In genomic region chr19:9782282-9782681, GRCh38 we compare ENCODE assay signal across 21 cellular contexts. TPM values are rescaled to one million over a fixed set of nuclear protein-coding genes. Genes with fewer than 3 reads are reported as not detected.
DNase-seq lines count a peak whose midpoint lies in the region; ATAC-seq, FAIRE-seq and TF ChIP-seq lines count a peak whose summit lies in the region.
"Had no signal": no experiment of that assay in that cellular context is flagged by ENCODE, and none has a peak within 500 bp of the region (broad histone marks: within the 10 kb centered on the region; RNA-seq: fewer than 3 reads in every experiment).

No MANE protein-coding gene starts in this region.

- in situ Hi-C loops in HepG2 (cut with HindIII; ENCODE audit: extremely low pct_ligation_motif_present, low pct_unique_long_range_greater_than_20kb) = loop anchor here (25.0 kb wide), 1 partner anchor 645 kb away; the partner anchor contains the start of genes OR7G3 and ZNF317

- no peak overlapping the region for H2AFZ ChIP-seq in HepG2 (ENCODE audit: low read length)

- no peak overlapping the region for H3K9ac ChIP-seq in HepG2 (ENCODE audit: insufficient read depth, low read depth, low read length)

- intact Hi-C loops in HepG2 (cut with micrococcal nuclease; ENCODE audit: unreplicated experiment) = no loop called here
- intact Hi-C loops in right lobe of liver (cut with DNase I) = no loop called here
- intact Hi-C loops in pancreas (cut with DNase I) = loop anchor here in 1 of 3 donors (10.0 kb wide), 1 partner anchor 577 kb away; no protein-coding TSS in a partner anchor

- DNase-seq in HepG2 (ENCODE audit: low spot score) (no peak), right lobe of liver (no peak), RPMI7951 (ENCODE audit: low read depth) (peak; percentile 39), iris pigment epithelial cell (ENCODE audit: low read depth) (peak; percentile 34), pancreas (no peak), mesenteric fat pad (ENCODE audit: low spot score) (no peak), SKM-1 treated with dmso at 0.1 percent for 144 hours (lab: John Stamatoyannopoulos, UW; ENCODE audit: unreplicated experiment) (no peak)
- DNase-seq: AML-193; Calu3; CD4-positive, CD25-positive, alpha-beta regulatory T cell; DMS79; GF-D8; KBM-7; MM.1S; NCI-H1436; NCI-H2029 treated with DMSO at 0.1 percent for 48 hours; NCI-H510A treated with DMSO at 0.1 percent for 48 hours; RPMI8226 had no signal

- 100% methylated on average over 2 of the region's 2 CpGs for WGBS in HepG2 (ENCODE audit: low lambda C conversion rate)
- 73% methylated on average over 2 of the region's 2 CpGs for WGBS in right lobe of liver (ENCODE audit: insufficient coverage, low coverage, low lambda C conversion rate, missing lambda C conversion rate)
- WGBS in pancreas, 2 donors = 89 to 98% methylated on average over 2 of the region's 2 CpGs

- TF ChIP-seq EP300 in HepG2 (IDR thresholded peaks at IDR 0.05; ENCODE audit: low read depth in 2 of 2, low read length in 2 of 2) = no peak
- TF ChIP-seq EP300 in HepG2 (CRISPR knock-in tag; IDR thresholded peaks at IDR 0.05; ENCODE audit: borderline replicate concordance) = no peak

- H3K4me2 ChIP-seq in HepG2 (ENCODE audit: low read depth, low read length) = no peak overlapping the region
- H3K4me2 ChIP-seq: A549 had no signal

- POLR2A ChIA-PET in HepG2 (lab: Yijun Ruan, JAX) = interaction anchor here (2.5 kb wide), 1 partner anchor 14 kb away, joined by 21 read pairs; the partner anchor contains the start of gene ZNF846

- TF ChIP-seq CTCF in HepG2 (CRISPR knock-in tag; IDR thresholded peaks at IDR 0.05) (no peak), right lobe of liver (IDR thresholded peaks at IDR 0.05) (no peak), pancreas (IDR thresholded peaks at IDR 0.05) (no peak)

- H3K79me2 ChIP-seq in HepG2 (ENCODE audit: insufficient read depth, low read length) = no peaks in the 10 kb centered on the region

- H3K9me3 ChIP-seq in HepG2 (ENCODE audit: low read length) = no peaks in the 10 kb centered on the region
- H3K9me3 ChIP-seq in right lobe of liver = no peaks in the 10 kb centered on the region
- no peaks in the 10 kb centered on the region for H3K9me3 ChIP-seq in pancreas

- H4K20me1 ChIP-seq in HepG2 (ENCODE audit: insufficient read depth, low read length) = no peaks in the 10 kb centered on the region

- BruUV-seq in HepG2 (replicated peaks; lab: Mats Ljungman, UMichigan) = no TSS peak

- H3K4me1 ChIP-seq in HepG2 (ENCODE audit: insufficient read depth, low read length) = peaks cover 23% of the 10 kb centered on the region
- peaks cover 0 to 11% (median 2%) of the 10 kb centered on the region in 4 donors for H3K4me1 ChIP-seq in right lobe of liver
- H3K4me1 ChIP-seq in pancreas = peaks cover 0 to 7% (median 4%) of the 10 kb centered on the region in 3 donors

- H3K36me3 ChIP-seq in HepG2 (replicated peaks in 1 of 2; ENCODE audit: control insufficient read depth in 1 of 2, insufficient read depth in 2 of 2, low read length in 2 of 2) (no peaks in the 10 kb centered on the region), right lobe of liver (no peaks in the 10 kb centered on the region), pancreas (no peaks in the 10 kb centered on the region)

- FAIRE-seq in HepG2 (lab: Jason Lieb, UNC) (no peak), pancreas (lab: Jason Lieb, UNC) (no peak)
- FAIRE-seq: A549, H1 had no signal

- no peak overlapping the region for H3K4me3 ChIP-seq in HepG2 (replicated peaks in 1 of 3; ENCODE audit: insufficient read depth in 1 of 3, low read depth in 2 of 3, low read length in 3 of 3)
- no peak overlapping the region for H3K4me3 ChIP-seq in right lobe of liver
- H3K4me3 ChIP-seq in pancreas = no peak overlapping the region
- H3K4me3 ChIP-seq: A549 had no signal

- no peak for TF ChIP-seq RAD21 in HepG2 (CRISPR knock-in tag; IDR thresholded peaks at IDR 0.05)

- TF ChIP-seq POLR2A in HepG2 (IDR thresholded peaks at IDR 0.05; ENCODE audit: insufficient read depth in 1 of 2, low read depth in 2 of 2, low read length in 2 of 2) (no peak), right lobe of liver (IDR thresholded peaks at IDR 0.05) (no peak)

- ATAC-seq in HepG2 = no peak
- ATAC-seq in right lobe of liver = no peak
- ATAC-seq in pancreas = no peak
- ATAC-seq: A549 had no signal

- H3K27ac ChIP-seq in HepG2 (ENCODE audit: extremely low read length, insufficient read depth, low read length) (no peak overlapping the region), right lobe of liver (no peak overlapping the region), pancreas (no peak overlapping the region)
- H3K27ac ChIP-seq: A549, HL-60 had no signal

- CTCF ChIA-PET in HepG2 (lab: Yijun Ruan, JAX; ENCODE audit: low intra/inter-chr PET ratio, low total read pairs) = no interaction called here

- no peaks in the 10 kb centered on the region for H3K27me3 ChIP-seq in HepG2 (ENCODE audit: control insufficient read depth in 1 of 2, insufficient read depth in 2 of 2, low read length in 2 of 2)
- no peaks in the 10 kb centered on the region for H3K27me3 ChIP-seq in right lobe of liver
- H3K27me3 ChIP-seq in pancreas = no peaks in the 10 kb centered on the region

RNA-seq across cellular contexts. Expression of gene ZNF846, which starts 13.7 kb away (rescaled TPM):
- total RNA-seq in HepG2 (2016; rRNA removed; fragmentation: Illumina TruSeq; extraction: Trizol) = 3.7 and 5.4 TPM in 2 replicates
- total RNA-seq in HepG2 (2016; cell fraction: cytosol; rRNA removed; fragmentation: Illumina TruSeq; extraction: Trizol; ENCODE audit: low read depth) = 1.6 and 2.6 TPM in 2 replicates
- 4.3 and 4.7 TPM in 2 replicates for total RNA-seq in HepG2 (2016; cell fraction: insoluble cytoplasmic fraction; rRNA removed; fragmentation: Illumina TruSeq; extraction: Trizol)
- 2.1 and 3.0 TPM in 2 replicates for total RNA-seq in HepG2 (2016; cell fraction: membrane; rRNA removed; fragmentation: Illumina TruSeq; extraction: Trizol)
- 8.0 and 9.0 TPM in 2 replicates for total RNA-seq in HepG2 (2016; cell fraction: nucleus; rRNA removed; fragmentation: Illumina TruSeq; extraction: Trizol)
- polyA plus RNA-seq in HepG2 (2011; rRNA removed) = 4.7 and 4.8 TPM in 2 replicates
- 1.6 and 2.3 TPM in 2 replicates for polyA plus RNA-seq in HepG2 (2011; cell fraction: cytosol; rRNA removed)
- 5.1 and 8.8 TPM in 2 replicates for polyA plus RNA-seq in HepG2 (2011; cell fraction: nucleus; rRNA removed)
- polyA plus RNA-seq in HepG2 (2012) = 3.5 and 3.9 TPM in 2 replicates
- 1.2 and 1.7 TPM in 2 replicates for polyA plus RNA-seq in HepG2 (2016; cell fraction: cytosol; fragmentation: Illumina TruSeq; extraction: Trizol; ENCODE audit: low read depth)
- polyA plus RNA-seq in HepG2 (2016; cell fraction: insoluble cytoplasmic fraction; fragmentation: Illumina TruSeq; extraction: Trizol; ENCODE audit: low read depth) = 2.1 and 2.2 TPM in 2 replicates
- polyA plus RNA-seq in HepG2 (2016; cell fraction: membrane; fragmentation: Illumina TruSeq; extraction: Trizol; ENCODE audit: low read depth) = 1.3 and 1.4 TPM in 2 replicates
- polyA plus RNA-seq in HepG2 (2016; cell fraction: nucleus; fragmentation: Illumina TruSeq; extraction: Trizol; ENCODE audit: insufficient read depth, low read depth) = 13.0 and 15.2 TPM in 2 replicates
- polyA minus RNA-seq in HepG2 (2011; rRNA and poly(A)+ RNA removed; ENCODE audit: low replicate concordance) = 3.4 TPM in 1 of 2 replicates, not detected in the other
- polyA minus RNA-seq in HepG2 (2011; cell fraction: cytosol; rRNA and poly(A)+ RNA removed) = 0.79 and 0.97 TPM in 2 replicates
- 19.5 and 21.5 TPM in 2 replicates for polyA minus RNA-seq in HepG2 (2011; cell fraction: nucleus; rRNA and poly(A)+ RNA removed)
- 1 to 10 TPM; 2.8 to 4.6 (median 4.0) TPM for total RNA-seq in right lobe of liver
- total RNA-seq in RPMI7951 (2014; rRNA removed; shearing (Covaris generic)) = 12.4 and 12.6 TPM in 2 replicates
- 10 to 100 TPM in 1 of 6 donors, 1 to 10 TPM in 5; 2.3 to 10.2 (median 4.0) TPM for total RNA-seq in pancreas
- 1 to 10 TPM; 5.1 to 6.1 TPM for polyA plus RNA-seq in pancreas
- total RNA-seq in mesenteric fat pad = 8.8 TPM

RNA-seq across cellular contexts. Expression of gene FBXL12, which starts 36.6 kb away (rescaled TPM):
- total RNA-seq in HepG2 (2016; rRNA removed; fragmentation: Illumina TruSeq; extraction: Trizol) (19.0 and 20.4 TPM in 2 replicates), right lobe of liver (10 to 100 TPM in 4 of 6 experiments, 1 to 10 TPM in 2; 9.8 to 18.4 (median 10.9) TPM), pancreas (10 to 100 TPM in 1 of 6 donors, 1 to 10 TPM in 5; 6.5 to 12.5 (median 7.0) TPM), mesenteric fat pad (23.0 TPM)
- total RNA-seq in HepG2 (2016; cell fraction: cytosol; rRNA removed; fragmentation: Illumina TruSeq; extraction: Trizol; ENCODE audit: low read depth) = 6.1 and 6.2 TPM in 2 replicates
- 15.4 and 21.7 TPM in 2 replicates for total RNA-seq in HepG2 (2016; cell fraction: insoluble cytoplasmic fraction; rRNA removed; fragmentation: Illumina TruSeq; extraction: Trizol)
- total RNA-seq in HepG2 (2016; cell fraction: membrane; rRNA removed; fragmentation: Illumina TruSeq; extraction: Trizol) = 9.7 and 12.3 TPM in 2 replicates
- 18.7 and 20.1 TPM in 2 replicates for total RNA-seq in HepG2 (2016; cell fraction: nucleus; rRNA removed; fragmentation: Illumina TruSeq; extraction: Trizol)
- polyA plus RNA-seq in HepG2 (2011; rRNA removed) (23.1 and 30.1 TPM in 2 replicates), pancreas (10 to 100 TPM; 16.6 to 20.5 TPM)
- 15.4 and 23.3 TPM in 2 replicates for polyA plus RNA-seq in HepG2 (2011; cell fraction: cytosol; rRNA removed)
- polyA plus RNA-seq in HepG2 (2011; cell fraction: nucleus; rRNA removed) = 56.0 and 59.0 TPM in 2 replicates
- polyA plus RNA-seq in HepG2 (2012) = 17.5 and 22.5 TPM in 2 replicates
- polyA plus RNA-seq in HepG2 (2016; cell fraction: cytosol; fragmentation: Illumina TruSeq; extraction: Trizol; ENCODE audit: low read depth) = 2.6 and 3.8 TPM in 2 replicates
- 21.5 and 27.0 TPM in 2 replicates for polyA plus RNA-seq in HepG2 (2016; cell fraction: insoluble cytoplasmic fraction; fragmentation: Illumina TruSeq; extraction: Trizol; ENCODE audit: low read depth)
- 7.6 and 8.6 TPM in 2 replicates for polyA plus RNA-seq in HepG2 (2016; cell fraction: membrane; fragmentation: Illumina TruSeq; extraction: Trizol; ENCODE audit: low read depth)
- polyA plus RNA-seq in HepG2 (2016; cell fraction: nucleus; fragmentation: Illumina TruSeq; extraction: Trizol; ENCODE audit: insufficient read depth, low read depth) = 35.6 and 40.1 TPM in 2 replicates
- polyA minus RNA-seq in HepG2 (2011; rRNA and poly(A)+ RNA removed; ENCODE audit: low replicate concordance) = 9.7 and 38.5 TPM in 2 replicates
- 10.0 and 11.3 TPM in 2 replicates for polyA minus RNA-seq in HepG2 (2011; cell fraction: cytosol; rRNA and poly(A)+ RNA removed)
- polyA minus RNA-seq in HepG2 (2011; cell fraction: nucleus; rRNA and poly(A)+ RNA removed) = 25.1 and 28.3 TPM in 2 replicates
- 13.9 and 20.9 TPM in 2 replicates for total RNA-seq in RPMI7951 (2014; rRNA removed; shearing (Covaris generic))

RNA-seq across cellular contexts. Expression of gene UBL5, which starts 45.4 kb away (rescaled TPM):
- total RNA-seq in HepG2 (2016; rRNA removed; fragmentation: Illumina TruSeq; extraction: Trizol) (373 and 382 TPM in 2 replicates), right lobe of liver (100 to 1,000 TPM; 152 to 303 (median 168) TPM), pancreas (100 to 1,000 TPM in 2 of 6 donors, 10 to 100 TPM in 4; 57.5 to 117 (median 87.5) TPM), mesenteric fat pad (263 TPM)
- 139 and 172 TPM in 2 replicates for total RNA-seq in HepG2 (2016; cell fraction: cytosol; rRNA removed; fragmentation: Illumina TruSeq; extraction: Trizol; ENCODE audit: low read depth)
- total RNA-seq in HepG2 (2016; cell fraction: insoluble cytoplasmic fraction; rRNA removed; fragmentation: Illumina TruSeq; extraction: Trizol) = 375 and 403 TPM in 2 replicates
- 186 and 246 TPM in 2 replicates for total RNA-seq in HepG2 (2016; cell fraction: membrane; rRNA removed; fragmentation: Illumina TruSeq; extraction: Trizol)
- total RNA-seq in HepG2 (2016; cell fraction: nucleus; rRNA removed; fragmentation: Illumina TruSeq; extraction: Trizol) = 155 and 174 TPM in 2 replicates
- polyA plus RNA-seq in HepG2 (2011; rRNA removed) (427 and 487 TPM in 2 replicates), pancreas (100 to 1,000 TPM; 361 to 440 TPM)
- polyA plus RNA-seq in HepG2 (2011; cell fraction: cytosol; rRNA removed) = 507 and 557 TPM in 2 replicates
- polyA plus RNA-seq in HepG2 (2011; cell fraction: nucleus; rRNA removed) = 178 and 205 TPM in 2 replicates
- 308 and 326 TPM in 2 replicates for polyA plus RNA-seq in HepG2 (2012)
- 140 and 221 TPM in 2 replicates for polyA plus RNA-seq in HepG2 (2016; cell fraction: cytosol; fragmentation: Illumina TruSeq; extraction: Trizol; ENCODE audit: low read depth)
- 360 and 409 TPM in 2 replicates for polyA plus RNA-seq in HepG2 (2016; cell fraction: insoluble cytoplasmic fraction; fragmentation: Illumina TruSeq; extraction: Trizol; ENCODE audit: low read depth)
- 156 and 243 TPM in 2 replicates for polyA plus RNA-seq in HepG2 (2016; cell fraction: membrane; fragmentation: Illumina TruSeq; extraction: Trizol; ENCODE audit: low read depth)
- polyA plus RNA-seq in HepG2 (2016; cell fraction: nucleus; fragmentation: Illumina TruSeq; extraction: Trizol; ENCODE audit: insufficient read depth, low read depth) = 294 and 307 TPM in 2 replicates
- polyA minus RNA-seq in HepG2 (2011; rRNA and poly(A)+ RNA removed; ENCODE audit: low replicate concordance) = 47.1 and 96.5 TPM in 2 replicates
- 33.3 and 39.4 TPM in 2 replicates for polyA minus RNA-seq in HepG2 (2011; cell fraction: cytosol; rRNA and poly(A)+ RNA removed)
- 21.3 and 28.2 TPM in 2 replicates for polyA minus RNA-seq in HepG2 (2011; cell fraction: nucleus; rRNA and poly(A)+ RNA removed)
- 634 and 688 TPM in 2 replicates for total RNA-seq in RPMI7951 (2014; rRNA removed; shearing (Covaris generic))

RNA-seq across cellular contexts. Expression of gene PIN1, which starts 52.8 kb away (rescaled TPM):
- total RNA-seq in HepG2 (2016; rRNA removed; fragmentation: Illumina TruSeq; extraction: Trizol) = 67.3 and 72.0 TPM in 2 replicates
- total RNA-seq in HepG2 (2016; cell fraction: cytosol; rRNA removed; fragmentation: Illumina TruSeq; extraction: Trizol; ENCODE audit: low read depth) = 25.2 and 25.3 TPM in 2 replicates
- 65.2 and 75.0 TPM in 2 replicates for total RNA-seq in HepG2 (2016; cell fraction: insoluble cytoplasmic fraction; rRNA removed; fragmentation: Illumina TruSeq; extraction: Trizol)
- 37.0 and 38.0 TPM in 2 replicates for total RNA-seq in HepG2 (2016; cell fraction: membrane; rRNA removed; fragmentation: Illumina TruSeq; extraction: Trizol)
- total RNA-seq in HepG2 (2016; cell fraction: nucleus; rRNA removed; fragmentation: Illumina TruSeq; extraction: Trizol) = 27.3 and 31.0 TPM in 2 replicates
- polyA plus RNA-seq in HepG2 (2011; rRNA removed) = 31.9 and 43.2 TPM in 2 replicates
- polyA plus RNA-seq in HepG2 (2011; cell fraction: cytosol; rRNA removed) = 39.4 and 64.9 TPM in 2 replicates
- 44.7 and 53.7 TPM in 2 replicates for polyA plus RNA-seq in HepG2 (2011; cell fraction: nucleus; rRNA removed)
- 19.6 and 20.3 TPM in 2 replicates for polyA plus RNA-seq in HepG2 (2012)
- 20.1 and 20.5 TPM in 2 replicates for polyA plus RNA-seq in HepG2 (2016; cell fraction: cytosol; fragmentation: Illumina TruSeq; extraction: Trizol; ENCODE audit: low read depth)
- polyA plus RNA-seq in HepG2 (2016; cell fraction: insoluble cytoplasmic fraction; fragmentation: Illumina TruSeq; extraction: Trizol; ENCODE audit: low read depth) = 61.0 and 62.9 TPM in 2 replicates
- polyA plus RNA-seq in HepG2 (2016; cell fraction: membrane; fragmentation: Illumina TruSeq; extraction: Trizol; ENCODE audit: low read depth) = 30.3 TPM in 2 replicates
- polyA plus RNA-seq in HepG2 (2016; cell fraction: nucleus; fragmentation: Illumina TruSeq; extraction: Trizol; ENCODE audit: insufficient read depth, low read depth) = 55.0 and 61.1 TPM in 2 replicates
- 15.9 and 27.0 TPM in 2 replicates for polyA minus RNA-seq in HepG2 (2011; rRNA and poly(A)+ RNA removed; ENCODE audit: low replicate concordance)
- polyA minus RNA-seq in HepG2 (2011; cell fraction: cytosol; rRNA and poly(A)+ RNA removed) = 10.9 and 16.1 TPM in 2 replicates
- 6.3 and 7.9 TPM in 2 replicates for polyA minus RNA-seq in HepG2 (2011; cell fraction: nucleus; rRNA and poly(A)+ RNA removed)
- 10 to 100 TPM; 19.9 to 54.5 (median 24.8) TPM for total RNA-seq in right lobe of liver
- 137 and 205 TPM in 2 replicates for total RNA-seq in RPMI7951 (2014; rRNA removed; shearing (Covaris generic))
- total RNA-seq in pancreas = 10 to 100 TPM; 15.1 to 28.4 (median 22.0) TPM
- 10 to 100 TPM; 42.4 to 92.8 TPM for polyA plus RNA-seq in pancreas
- total RNA-seq in mesenteric fat pad = 52.0 TPM

Comparison
In these comparisons a context has a peak if more than half of its experiments do, and no peak if none do; other contexts are left out.
1. DNase-seq: peak in RPMI7951 (single experiment) and iris pigment epithelial cell (single experiment); none in HepG2 (single experiment), right lobe of liver (0 of 3), pancreas (0 of 6), mesenteric fat pad (single experiment) and SKM-1 treated with dmso at 0.1 percent for 144 hours (single experiment).